Comparison of ENCODE assay signal across 8 cellular contexts in genomic region chr12:110039085-110039807, GRCh38. TPM values are rescaled to one million over a fixed set of nuclear protein-coding genes. Genes with fewer than 3 reads are reported as not detected.
A peak's percentile ranks its signal among the peaks of the same experiment; 100 is the strongest.
DNase-seq lines count a peak whose midpoint lies in the region; ATAC-seq, FAIRE-seq and TF ChIP-seq lines count a peak whose summit lies in the region.

No MANE protein-coding gene starts in this region.

- DNase-seq in GM18507 (ENCODE audit: extremely low spot score, insufficient read length, low read depth), result no peak
- peak; percentile 93 for DNase-seq in Panc1 (ENCODE audit: low read depth, low spot score)
- DNase-seq in brain microvascular endothelial cell, result peak; percentile 90
- DNase-seq in lung microvascular endothelial cell (ENCODE audit: low read depth in 2 of 2), result peak; percentile 67 to 83
- DNase-seq in putamen (ENCODE audit: low spot score), result no peak

- H3K4me1 ChIP-seq in Panc1 (ENCODE audit: control insufficient read depth, insufficient read depth, low read length), result peaks cover 46% of the 10 kb centered on the region

- no peak for TF ChIP-seq POLR2A in GM18505 (IDR thresholded peaks at IDR 0.05; ENCODE audit: borderline replicate concordance, extremely low read depth, insufficient read depth, insufficient read length)

- TF ChIP-seq CTCF in Panc1 (IDR thresholded peaks at IDR 0.05) (no peak), brain microvascular endothelial cell (IDR thresholded peaks at IDR 0.05; ENCODE audit: low read depth, low read length, missing control alignments) (no peak)

- BruUV-seq in Panc1 (replicated peaks; lab: Mats Ljungman, UMichigan), result no TSS peak

- H3K27me3 ChIP-seq in Panc1 (ENCODE audit: control insufficient read depth, insufficient read depth, low read length) (no peaks in the 10 kb centered on the region), brain microvascular endothelial cell (replicated peaks) (no peaks in the 10 kb centered on the region)

- ATAC-seq in Panc1 (peak; percentile 96), HG02610 (IDR thresholded peaks at IDR 0.05; ENCODE audit: unreplicated experiment) (no peak), HG03354 (IDR thresholded peaks at IDR 0.05; ENCODE audit: poor library complexity, severe bottlenecking, unreplicated experiment) (no peak), GM18505 (IDR thresholded peaks at IDR 0.05; ENCODE audit: unreplicated experiment) (no peak)

- POLR2A ChIA-PET in Panc1 (lab: Charles Lee), result no interaction called here

- no peaks in the 10 kb centered on the region for H3K9me3 ChIP-seq in Panc1 (ENCODE audit: control insufficient read depth, insufficient read depth, low read depth, low read length)

- in situ Hi-C loops in Panc1 (cut with HindIII; ENCODE audit: low pct_unique_long_range_greater_than_20kb, low sequenced_read_pairs) (no loop called here), brain microvascular endothelial cell (cut with HindIII; ENCODE audit: low pct_ligation_motif_present, low sequenced_read_pairs) (no loop called here)

- intact Hi-C loops in Panc1 (cut with micrococcal nuclease; ENCODE audit: unreplicated experiment), result no loop called here

- H3K4me3 ChIP-seq in Panc1 (ENCODE audit: low read depth in 2 of 2, low read length in 2 of 2), result peak overlapping the region in 1 of 2 experiments; percentile 26; a peak in 2 of 4 replicates
- H3K4me3 ChIP-seq in brain microvascular endothelial cell (ENCODE audit: low read depth, low read length), result no peak overlapping the region

- CTCF ChIA-PET in Panc1 (lab: Charles Lee), result no interaction called here

- FAIRE-seq in GM18507 (lab: Jason Lieb, UNC), result peak; percentile 26

- H3K27ac ChIP-seq in Panc1 (ENCODE audit: low read length) (peak overlapping the region; percentile 96), brain microvascular endothelial cell (peak overlapping the region; percentile 89)

- peaks cover 3% of the 10 kb centered on the region; the same call in 1 of the 2 replicates for H3K36me3 ChIP-seq in Panc1 (ENCODE audit: control insufficient read depth, insufficient read depth, low read length)
- peaks cover 22% of the 10 kb centered on the region for H3K36me3 ChIP-seq in brain microvascular endothelial cell (replicated peaks)

RNA-seq across cellular contexts. Expression of gene C12orf76, which starts 9.1 kb away (rescaled TPM):
- total RNA-seq in Panc1 (2021; ENCODE audit: unreplicated experiment) (13.6 TPM), lung microvascular endothelial cell (11.8 and 14.7 TPM in 2 replicates)
- 9.2 TPM for polyA plus RNA-seq in Panc1 (2012; ENCODE audit: insufficient read length)

RNA-seq across cellular contexts. Expression of gene ANKRD13A, which starts 40.0 kb away (rescaled TPM):
- total RNA-seq in Panc1 (2021; ENCODE audit: unreplicated experiment) (34.4 TPM), lung microvascular endothelial cell (38.4 and 45.6 TPM in 2 replicates)
- 15.7 TPM for polyA plus RNA-seq in Panc1 (2012; ENCODE audit: insufficient read length)

RNA-seq across cellular contexts. Expression of gene GIT2, which starts 43.1 kb away (rescaled TPM):
- total RNA-seq in Panc1 (2021; ENCODE audit: unreplicated experiment) (40.0 TPM), lung microvascular endothelial cell (21.6 and 23.8 TPM in 2 replicates)
- 22.9 TPM for polyA plus RNA-seq in Panc1 (2012; ENCODE audit: insufficient read length)

Comparison
In these comparisons a context has a peak if more than half of its experiments do, and no peak if none do; other contexts are left out.
1. DNase-seq: peak in Panc1 (single experiment), brain microvascular endothelial cell (single experiment) and lung microvascular endothelial cell (2 of 2); none in GM18507 (single experiment) and putamen (single experiment).